ENCODE assay signal across 21 cellular contexts in genomic region chr5:5306696-5307095, GRCh38.
A peak's percentile ranks its signal among the peaks of the same experiment; 100 is the strongest.
DNase-seq lines count a peak whose midpoint lies in the region; ATAC-seq and TF ChIP-seq lines count a peak whose summit lies in the region.
"Had no signal": no experiment of that assay in that cellular context is flagged by ENCODE, and none has a peak within 500 bp of the region (broad histone marks: within the 10 kb centered on the region; RNA-seq: fewer than 3 reads in every experiment).

No MANE protein-coding gene starts in this region.

- H4K20me1 ChIP-seq in fibroblast of lung (ENCODE audit: control insufficient read depth, extremely low read depth, insufficient read depth, low read length): no peaks in the 10 kb centered on the region
- H4K20me1 ChIP-seq: BLaER1 had no signal

- TF ChIP-seq CTCF in fibroblast of lung (conservative IDR thresholded peaks at IDR 0.05 in 1 of 2, IDR thresholded peaks at IDR 0.05 in 1 of 2; ENCODE audit: low read depth in 1 of 2, low read length in 2 of 2): no peak

- no peaks in the 10 kb centered on the region for H3K9me3 ChIP-seq in fibroblast of lung (ENCODE audit: control insufficient read depth, insufficient read depth, low read depth, low read length)
- H3K9me3 ChIP-seq: uterus had no signal

- DNase-seq in EH (ENCODE audit: low read depth): peak; percentile 89
- DNase-seq in NCI-H226: peak; percentile 31
- peak; percentile 52 to 85 for DNase-seq in fibroblast of lung (ENCODE audit: low read depth in 2 of 2)
- DNase-seq in occipital lobe (lab: John Stamatoyannopoulos, UW): peak; percentile 32
- no peak for DNase-seq in SKM-1 (lab: John Stamatoyannopoulos, UW; ENCODE audit: unreplicated experiment)
- DNase-seq in activated T-cell treated with anti-CD3 and anti-CD28 coated beads, Interleukin-2, amount 50 U/mL, for 4 hours: no peak
- DNase-seq: activated CD8-positive, alpha-beta memory T cell treated with anti-CD3 and anti-CD28 coated beads, Interleukin-2, amount 50 U/mL, for 4 hours; activated naive CD4-positive, alpha-beta T cell; left ventricle myocardium superior; naive B cell; NCI-H2081 treated with DMSO at 0.1 percent for 48 hours; RPMI8226; stomach; T-helper 17 cell; uterus had no signal

- H3K27me3 Mint-ChIP-seq in activated T-cell treated with anti-CD3 and anti-CD28 coated beads, Interleukin-2, amount 50 U/mL, for 4 hours (ENCODE audit: low read depth): no peaks in the 10 kb centered on the region
- H3K27me3 Mint-ChIP-seq: brain, naive B cell, T-helper 17 cell had no signal

- no peaks in the 10 kb centered on the region for H3K4me1 ChIP-seq in fibroblast of lung (ENCODE audit: control insufficient read depth, extremely low read depth, insufficient read depth, low read length)
- H3K4me1 ChIP-seq: BLaER1, stomach, uterus had no signal

- H3K27me3 ChIP-seq in fibroblast of lung (ENCODE audit: control insufficient read depth, insufficient read depth, low read length): no peaks in the 10 kb centered on the region
- H3K27me3 ChIP-seq: BLaER1, stomach, uterus had no signal

- H2AFZ ChIP-seq in fibroblast of lung (ENCODE audit: low read length): no peak overlapping the region

- no peak overlapping the region for H3K4me3 Mint-ChIP-seq in activated T-cell treated with anti-CD3 and anti-CD28 coated beads, Interleukin-2, amount 50 U/mL, for 4 hours
- H3K4me3 Mint-ChIP-seq: brain, T-helper 17 cell had no signal

- no peaks in the 10 kb centered on the region for H3K4me1 Mint-ChIP-seq in activated T-cell treated with anti-CD3 and anti-CD28 coated beads, Interleukin-2, amount 50 U/mL, for 4 hours (ENCODE audit: low read depth)
- H3K4me1 Mint-ChIP-seq: T-helper 17 cell had no signal

- H3K9ac ChIP-seq in fibroblast of lung (ENCODE audit: insufficient read depth, low read length): no peak overlapping the region
- H3K9ac ChIP-seq: BLaER1 had no signal

- peaks cover 12% of the 10 kb centered on the region for H3K9me3 Mint-ChIP-seq in activated T-cell treated with anti-CD3 and anti-CD28 coated beads, Interleukin-2, amount 50 U/mL, for 4 hours

- H3K36me3 ChIP-seq in fibroblast of lung (ENCODE audit: control insufficient read depth, insufficient read depth, low read length): no peaks in the 10 kb centered on the region
- H3K36me3 ChIP-seq: BLaER1, stomach, uterus had no signal

- H3K4me3 ChIP-seq in fibroblast of lung (replicated peaks in 1 of 4; ENCODE audit: control extremely low read depth in 1 of 4, insufficient read depth in 1 of 4, low read depth in 3 of 4, low read length in 4 of 4): no peak overlapping the region
- H3K4me3 ChIP-seq: BLaER1, stomach, uterus had no signal

- ATAC-seq in activated T-cell treated with anti-CD3 and anti-CD28 coated beads, Interleukin-2, amount 50 U/mL, for 4 hours: no peak
- no peak for ATAC-seq in GM21515 (IDR thresholded peaks at IDR 0.05; ENCODE audit: unreplicated experiment)
- no peak for ATAC-seq in HG03175 (IDR thresholded peaks at IDR 0.05; ENCODE audit: unreplicated experiment)
- ATAC-seq: activated CD4-positive, CD25-positive, alpha-beta regulatory T cell treated with anti-CD3 and anti-CD28 coated beads, Interleukin-2, amount 50 U/mL, for 24 hours; esophagus mucosa; left ventricle myocardium superior; T-helper 17 cell had no signal

- H3K79me2 ChIP-seq in fibroblast of lung (ENCODE audit: control insufficient read depth, insufficient read depth, low read length): no peaks in the 10 kb centered on the region

- H3K36me3 Mint-ChIP-seq in activated T-cell treated with anti-CD3 and anti-CD28 coated beads, Interleukin-2, amount 50 U/mL, for 4 hours (ENCODE audit: insufficient read depth): no peaks in the 10 kb centered on the region

- H3K4me2 ChIP-seq in fibroblast of lung (ENCODE audit: extremely low read depth, insufficient read depth, low read length): no peak overlapping the region
- H3K4me2 ChIP-seq: BLaER1 had no signal

- no peak overlapping the region for H3K27ac ChIP-seq in fibroblast of lung (ENCODE audit: insufficient read depth, low read length)
- H3K27ac ChIP-seq: BLaER1, stomach, uterus had no signal

Comparison
In these comparisons a context has a peak if more than half of its experiments do, and no peak if none do; other contexts are left out.
1. DNase-seq: peak in EH (single experiment), NCI-H226 (single experiment), fibroblast of lung (2 of 2) and occipital lobe (single experiment); none in SKM-1 (single experiment) and activated T-cell treated with anti-CD3 and anti-CD28 coated beads, Interleukin-2, amount 50 U/mL, for 4 hours (single experiment).